10 cellular contexts compared by ENCODE assay signal in the genomic region with DNA sequence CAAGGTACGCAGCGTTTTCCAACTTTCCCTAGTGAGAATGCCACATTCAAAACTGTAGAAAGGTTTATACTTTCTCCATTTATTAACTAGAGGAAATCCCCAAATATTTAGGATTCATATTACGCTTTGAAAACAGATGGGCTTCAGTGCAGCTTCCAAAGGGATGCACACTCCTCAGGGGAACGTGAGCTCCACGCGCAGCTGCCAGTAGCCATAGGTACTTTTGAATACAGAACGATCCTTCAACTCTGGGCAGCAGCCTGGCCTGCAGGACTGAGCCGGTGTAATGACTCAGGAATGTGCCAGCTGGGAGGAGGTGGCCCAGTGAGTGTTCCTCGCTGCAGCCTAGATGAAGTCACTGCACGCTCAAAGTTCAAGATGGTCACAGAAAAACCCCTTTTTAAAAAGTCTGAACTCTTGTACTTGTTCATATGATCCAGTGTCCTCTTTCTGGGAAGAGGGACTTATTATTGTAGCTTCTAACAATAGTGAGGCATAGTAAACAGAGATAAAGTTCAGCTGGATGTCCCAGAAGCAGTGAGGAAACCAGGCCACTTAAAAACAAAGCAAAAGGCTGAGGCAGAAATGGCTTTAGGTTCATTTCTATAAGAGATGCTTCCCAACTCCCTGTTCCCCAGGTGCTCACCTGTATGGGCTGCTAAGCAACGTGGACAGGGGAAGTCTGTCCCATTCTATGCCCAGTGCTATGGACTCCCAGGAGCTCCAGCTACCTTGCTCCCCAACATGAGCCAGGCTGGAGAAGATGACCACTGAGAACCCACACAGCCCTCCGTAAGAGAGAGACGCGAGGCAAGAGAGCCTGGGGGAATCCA.
A peak's percentile ranks its signal among the peaks of the same experiment; 100 is the strongest.
DNase-seq lines count a peak whose midpoint lies in the region; ATAC-seq and TF ChIP-seq lines count a peak whose summit lies in the region.
"Had no signal": no experiment of that assay in that cellular context is flagged by ENCODE, and none has a peak within 500 bp of the region (broad histone marks: within the 10 kb centered on the region; RNA-seq: fewer than 3 reads in every experiment).

No MANE protein-coding gene starts in this region.

- H2AK9ac ChIP-seq in IMR-90 (replicated peaks; ENCODE audit: low read depth, low read length, poor library complexity) = peak overlapping the region; percentile 75

- TF ChIP-seq CTCF in IMR-90 (conservative IDR thresholded peaks at IDR 0.05; ENCODE audit: low read depth, low read length) (no peak), cardiac fibroblast (IDR thresholded peaks at IDR 0.05; ENCODE audit: low read depth, low read length) (no peak), tibial nerve (IDR thresholded peaks at IDR 0.05) (no peak), MM.1S (IDR thresholded peaks at IDR 0.05; ENCODE audit: low read length) (no peak)

- no TSS peak for BruUV-seq in IMR-90 (replicated peaks; lab: Mats Ljungman, UMichigan)

- dilution Hi-C loops in IMR-90 (cut with HindIII; ENCODE audit: low sequenced_read_pairs, unreplicated experiment) = no loop called here

- H4K5ac ChIP-seq in IMR-90 (ENCODE audit: low read depth, low read length) = peak overlapping the region; percentile 80

- peaks cover 7% of the 10 kb centered on the region; the same call in 1 of the 2 replicates for H3K36me3 ChIP-seq in IMR-90 (ENCODE audit: control insufficient read depth, insufficient read depth, low read length)
- no peaks in the 10 kb centered on the region for H3K36me3 ChIP-seq in tibial nerve
- no peaks in the 10 kb centered on the region for H3K36me3 ChIP-seq in MM.1S (replicated peaks; ENCODE audit: insufficient read depth, low read length)
- H3K36me3 ChIP-seq: prostate gland had no signal

- no peaks in the 10 kb centered on the region for H3K9me3 ChIP-seq in IMR-90 (ENCODE audit: control insufficient read depth, insufficient read depth, low read length)
- no peaks in the 10 kb centered on the region for H3K9me3 ChIP-seq in tibial nerve
- no peaks in the 10 kb centered on the region for H3K9me3 ChIP-seq in MM.1S (replicated peaks; ENCODE audit: insufficient read depth, low read length)
- H3K9me3 ChIP-seq: prostate gland had no signal

- H3K27me3 ChIP-seq in IMR-90 (ENCODE audit: control insufficient read depth, insufficient read depth, low read length) = no peaks in the 10 kb centered on the region
- no peaks in the 10 kb centered on the region for H3K27me3 ChIP-seq in tibial nerve
- H3K27me3 ChIP-seq in MM.1S (replicated peaks; ENCODE audit: insufficient read depth, low read length) = no peaks in the 10 kb centered on the region

- 0 out of 2 replicates have a peak, but pooled peaks have one; percentile 15 for TF ChIP-seq RAD21 in IMR-90 (IDR thresholded peaks at IDR 0.05; ENCODE audit: low read length)

- peak overlapping the region; percentile 82 for H3K23ac ChIP-seq in IMR-90 (ENCODE audit: low read depth, low read length)

- H2AFZ ChIP-seq in IMR-90 (replicated peaks; ENCODE audit: low read length, poor library complexity) (peak overlapping the region; percentile 29), MM.1S (ENCODE audit: low read length) (no peak overlapping the region)

- intact Hi-C loops in IMR-90 (cut with micrococcal nuclease) = no loop called here

- peaks cover 16% of the 10 kb centered on the region for H3K4me1 ChIP-seq in IMR-90 (ENCODE audit: control insufficient read depth, insufficient read depth, low read length)
- peaks cover 0 to 40% (median 16%) of the 10 kb centered on the region in 4 donors for H3K4me1 ChIP-seq in tibial nerve
- H3K4me1 ChIP-seq in MM.1S (ENCODE audit: low read length) = no peaks in the 10 kb centered on the region
- H3K4me1 ChIP-seq: prostate gland had no signal

- H4K91ac ChIP-seq in IMR-90 (ENCODE audit: insufficient read depth, low read depth, low read length) = peak overlapping the region; percentile 89

- H4K20me1 ChIP-seq in IMR-90 (ENCODE audit: insufficient read depth, low read length) (peaks cover 9% of the 10 kb centered on the region; the same call in 1 of the 2 replicates), MM.1S (ENCODE audit: insufficient read depth, low read length) (no peaks in the 10 kb centered on the region)

- H3K9ac ChIP-seq in IMR-90 (ENCODE audit: low read depth, low read length) = peak overlapping the region; percentile 38
- no peak overlapping the region for H3K9ac ChIP-seq in MM.1S (ENCODE audit: low read length)

- no peaks in the 10 kb centered on the region for H3F3A ChIP-seq in MM.1S (ENCODE audit: insufficient read depth, low read length)

- peak; percentile 96 for ATAC-seq in IMR-90 (ENCODE audit: low read depth)
- ATAC-seq in left lobe of liver = peak; percentile 71

- H4K8ac ChIP-seq in IMR-90 (ENCODE audit: low read depth in 2 of 2, low read length in 2 of 2) = peak overlapping the region; percentile 64 to 74

- peak overlapping the region; percentile 80 for H2BK5ac ChIP-seq in IMR-90 (ENCODE audit: low read depth, low read length, poor library complexity, severe bottlenecking)

- H2BK120ac ChIP-seq in IMR-90 (ENCODE audit: low read depth, low read length) = peak overlapping the region; percentile 85

- peaks cover 15% of the 10 kb centered on the region for H3K9me1 ChIP-seq in IMR-90 (ENCODE audit: insufficient read depth, low read length)

- H2AK5ac ChIP-seq in IMR-90 (ENCODE audit: low read depth, low read length) = peak overlapping the region; percentile 90

- H3K56ac ChIP-seq in IMR-90 (ENCODE audit: extremely low read depth, insufficient read depth, low read length) = peak overlapping the region; percentile 75

- TF ChIP-seq POLR2A in IMR-90 (IDR thresholded peaks at IDR 0.05; ENCODE audit: low read depth, low read length) (peak; percentile 41), tibial nerve (IDR thresholded peaks at IDR 0.05) (peak in 1 of 2 donors; percentile 12)

- POLR2A ChIA-PET in IMR-90 (lab: Charles Lee; ENCODE audit: unreplicated experiment) = no interaction called here

- CTCF ChIA-PET in IMR-90 (lab: Yijun Ruan, JAX) = interaction anchor here (0.6 kb wide), 1 partner anchor 18 kb away, joined by 9 read pairs; no protein-coding TSS in a partner anchor

- peak overlapping the region; percentile 91 for H3K18ac ChIP-seq in IMR-90 (ENCODE audit: low read depth, low read length)

- WGBS in IMR-90 (ENCODE audit: extremely low coverage in 2 of 2, insufficient read length in 1 of 2), 2 experiments = 39% methylated on average over 6 of the region's 14 CpGs; no CpG with 5 or more reads in 1 of the 2 experiments
- WGBS in tibial nerve, 2 donors = 58 to 69% methylated on average over 14 of the region's 14 CpGs

- peak overlapping the region; percentile 73; the same call in 2 of the 3 replicates for H2BK15ac ChIP-seq in IMR-90 (ENCODE audit: low read depth, low read length)

- peaks cover 17 to 45% of the 10 kb centered on the region in 2 experiments for H3K79me1 ChIP-seq in IMR-90 (ENCODE audit: low read depth in 1 of 2, low read length in 2 of 2)

- H3K4ac ChIP-seq in IMR-90 (ENCODE audit: low read depth, low read length) = peak overlapping the region; percentile 91

- H3K4me3 ChIP-seq in IMR-90 (ENCODE audit: insufficient read depth, low read depth, low read length) = no peak overlapping the region
- H3K4me3 ChIP-seq in cardiac fibroblast (replicated peaks in 1 of 2; ENCODE audit: low read depth in 2 of 2, low read length in 2 of 2) = no peak overlapping the region
- H3K4me3 ChIP-seq in tibial nerve = no peak overlapping the region
- no peak overlapping the region for H3K4me3 ChIP-seq in MM.1S (ENCODE audit: low read length)
- H3K4me3 ChIP-seq: prostate gland had no signal

- TF ChIP-seq EP300 in tibial nerve (IDR thresholded peaks at IDR 0.05) = peak; percentile 13 to 46

- in situ Hi-C loops in IMR-90 (cut with MboI; ENCODE audit: low sequenced_read_pairs) = no loop called here

- H3K4me2 ChIP-seq in IMR-90 (ENCODE audit: low read depth, low read length) = peak overlapping the region; percentile 39
- H3K4me2 ChIP-seq in MM.1S (ENCODE audit: low read depth, low read length) = no peak overlapping the region

- peak overlapping the region; percentile 91 for H2BK20ac ChIP-seq in IMR-90 (ENCODE audit: low read depth, low read length)

- H3K79me2 ChIP-seq in MM.1S (ENCODE audit: low read length) = no peaks in the 10 kb centered on the region

- H3K14ac ChIP-seq in IMR-90 (replicated peaks; ENCODE audit: low read depth, low read length) = peak overlapping the region; percentile 84

- no peaks in the 10 kb centered on the region for H3K9me2 ChIP-seq in MM.1S (replicated peaks; ENCODE audit: insufficient read depth, low read length)

- DNase-seq in IMR-90 = peak; percentile 96
- DNase-seq in cardiac fibroblast (ENCODE audit: low read depth in 2 of 2) = peak; percentile 85 to 97
- no peak for DNase-seq in left lobe of liver (ENCODE audit: low spot score)
- DNase-seq in tibial nerve (ENCODE audit: low spot score in 2 of 2) = no peak
- no peak for DNase-seq in NCI-H1092 (lab: John Stamatoyannopoulos, UW)
- no peak for DNase-seq in MM.1S
- no peak for DNase-seq in effector CD8-positive, alpha-beta T cell (lab: John Stamatoyannopoulos, UW)
- DNase-seq: activated gamma-delta T cell treated with Interleukin-2 at 50 U/mL for 16 hours, NCI-H2107 had no signal

- H3K27ac ChIP-seq in IMR-90 (ENCODE audit: insufficient read depth, low read length) (peak overlapping the region; percentile 82), tibial nerve (peak overlapping the region in 3 of 4 donors; percentile 60 to 76 (median 70)), MM.1S (ENCODE audit: low read length) (no peak overlapping the region)

TF ChIP-seq in IMR-90, 13 proteins besides CTCF, POLR2A, EP300 and RAD21 (continues in another document):
- TF ChIP-seq BHLHE40 (IDR thresholded peaks at IDR 0.05; ENCODE audit: low read depth, low read length) (peak; percentile 92), RCOR1 (IDR thresholded peaks at IDR 0.05; ENCODE audit: insufficient replicate concordance, low read length) (peak; percentile 89), MXI1 (IDR thresholded peaks at IDR 0.05; ENCODE audit: borderline replicate concordance, low read depth, low read length) (no peak; the same call in 1 of the 2 replicates), ELK1 (IDR thresholded peaks at IDR 0.05; ENCODE audit: borderline replicate concordance, low read depth, low read length) (no peak), CHD1 (IDR thresholded peaks at IDR 0.05; ENCODE audit: low read depth, low read length) (no peak), MAZ (IDR thresholded peaks at IDR 0.05; ENCODE audit: borderline replicate concordance, low read depth, low read length) (0 out of 2 replicates have a peak, but pooled peaks have one; percentile 27), RFX5 (IDR thresholded peaks at IDR 0.05; ENCODE audit: low read depth, low read length) (no peak), CEBPB (IDR thresholded peaks at IDR 0.05; ENCODE audit: low read depth, low read length) (no peak)

Comparison
In these comparisons a context has a peak if more than half of its experiments do, and no peak if none do; other contexts are left out.
1. DNase-seq: peak in IMR-90 (single experiment) and cardiac fibroblast (2 of 2); none in left lobe of liver (single experiment), tibial nerve (0 of 2), NCI-H1092 (single experiment), MM.1S (single experiment) and effector CD8-positive, alpha-beta T cell (single experiment).